Comparison of ENCODE assay signal across 1 cellular context in genomic region chr1:151251656-151252470, GRCh38.
TF ChIP-seq lines count a peak whose summit lies in the region.

No MANE protein-coding gene starts in this region.

TF ChIP-seq in endothelial cell of umbilical vein, 7 proteins besides CTCF, POLR2A, EP300 and RAD21:
- no peak for TF ChIP-seq GATA2 (IDR thresholded peaks at IDR 0.05; ENCODE audit: insufficient read depth, insufficient read length, low read depth, low read length)
- TF ChIP-seq EZH2 (IDR thresholded peaks at IDR 0.05; ENCODE audit: borderline replicate concordance, low read depth, low read length, severe bottlenecking), result no peak
- no peak for TF ChIP-seq MYC (IDR thresholded peaks at IDR 0.05; ENCODE audit: low read depth, low read length)
- TF ChIP-seq, protein P1, sequence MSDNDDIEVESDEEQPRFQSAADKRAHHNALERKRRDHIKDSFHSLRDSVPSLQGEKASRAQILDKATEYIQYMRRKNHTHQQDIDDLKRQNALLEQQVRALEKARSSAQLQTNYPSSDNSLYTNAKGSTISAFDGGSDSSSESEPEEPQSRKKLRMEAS (IDR thresholded peaks at IDR 0.05; ENCODE audit: insufficient read depth, insufficient read length), result no peak
- TF ChIP-seq POLR2AphosphoS5 (IDR thresholded peaks at IDR 0.05; ENCODE audit: insufficient read depth, low read depth, low read length), result no peak
- TF ChIP-seq JUN (IDR thresholded peaks at IDR 0.05; ENCODE audit: borderline replicate concordance, insufficient read depth, insufficient read length, low read depth), result no peak
- no peak for TF ChIP-seq FOS (IDR thresholded peaks at IDR 0.05; ENCODE audit: borderline replicate concordance, insufficient read depth, low read length)
